ENCODE assay signal across 27 cellular contexts in the genomic region with DNA sequence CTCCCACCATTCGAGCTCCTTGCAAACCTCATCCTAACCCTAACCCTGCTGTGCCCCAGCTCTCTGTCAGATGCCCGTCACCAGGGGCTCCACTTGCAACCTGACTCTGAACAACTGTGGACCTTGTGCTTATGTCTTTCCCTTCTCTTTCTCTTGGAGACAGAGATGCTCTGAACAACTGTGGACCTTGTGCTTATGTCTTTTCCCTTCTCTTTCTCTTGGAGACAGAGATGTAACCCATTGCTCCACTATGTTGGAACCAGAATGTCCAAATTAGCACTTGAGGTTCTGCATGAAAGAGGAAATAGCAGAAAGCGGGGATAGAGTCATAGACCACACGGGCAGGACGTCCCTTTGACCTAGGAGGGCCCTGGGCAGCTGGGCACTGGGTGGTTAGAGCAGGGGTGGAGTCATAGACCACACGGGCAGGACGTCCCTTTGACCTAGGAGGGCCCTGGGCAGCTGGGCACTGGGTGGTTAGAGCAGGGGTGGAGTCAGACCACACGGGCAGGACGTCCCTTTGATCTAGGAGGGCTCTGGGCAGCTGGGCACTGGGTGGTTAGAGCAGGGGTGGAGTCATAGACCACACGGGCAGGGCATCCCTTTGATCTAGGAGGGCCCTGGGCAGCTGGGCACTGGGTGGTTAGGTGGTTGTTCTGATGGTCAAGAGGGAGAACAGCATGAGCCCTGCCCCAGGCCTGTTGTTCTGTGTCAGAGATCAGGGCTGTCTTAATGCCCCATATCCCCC.
"Had no signal": no experiment of that assay in that cellular context is flagged by ENCODE, and none has a peak within 500 bp of the region (broad histone marks: within the 10 kb centered on the region; RNA-seq: fewer than 3 reads in every experiment).

No MANE protein-coding gene starts in this region.

- H3K4me1 Mint-ChIP-seq: neural progenitor cell had no signal

- H3K9me3 ChIP-seq: colonic mucosa, gastroesophageal sphincter, right atrium auricular region, spleen, testis, vagina had no signal

- H3K4me3 ChIP-seq: colonic mucosa, gastroesophageal sphincter, neural progenitor cell, right atrium auricular region, spleen, testis, vagina had no signal

- H3K27ac Mint-ChIP-seq: activated naive CD8-positive, alpha-beta T cell; activated T-cell treated with anti-CD3 and anti-CD28 coated beads, Interleukin-2, amount 50 U/mL, for 72 hours; memory B cell; neural progenitor cell; T-helper 17 cell had no signal

- H3K36me3 ChIP-seq: colonic mucosa had no signal

- H3K27me3 Mint-ChIP-seq: activated naive CD8-positive, alpha-beta T cell; memory B cell; naive thymus-derived CD8-positive, alpha-beta T cell; T-helper 17 cell had no signal

- H3K4me3 Mint-ChIP-seq: activated naive CD8-positive, alpha-beta T cell; activated T-cell treated with anti-CD3 and anti-CD28 coated beads, Interleukin-2, amount 50 U/mL, for 72 hours; memory B cell; naive thymus-derived CD8-positive, alpha-beta T cell; neural progenitor cell; T-helper 17 cell had no signal

- H3K27me3 ChIP-seq: colonic mucosa, gastroesophageal sphincter, neural progenitor cell, right atrium auricular region, spleen, testis, vagina had no signal

- H3K9me3 Mint-ChIP-seq: activated T-cell treated with anti-CD3 and anti-CD28 coated beads, Interleukin-2, amount 50 U/mL, for 72 hours; memory B cell; naive thymus-derived CD8-positive, alpha-beta T cell; neural progenitor cell had no signal

- H3K27ac ChIP-seq: colonic mucosa, gastroesophageal sphincter, neural progenitor cell, right atrium auricular region, spleen, testis, vagina had no signal

- H3K4me1 ChIP-seq: colonic mucosa, gastroesophageal sphincter, neural progenitor cell, right atrium auricular region, spleen, testis, vagina had no signal

- DNase-seq: activated CD4-positive, alpha-beta T cell treated with anti-CD3 and anti-CD28 coated beads, Interleukin-2, amount 50 U/mL, for 4 hours; activated CD4-positive, CD25-positive, alpha-beta regulatory T cell treated with anti-CD3 and anti-CD28 coated beads, Interleukin-2, amount 50 U/mL, for 72 hours; activated naive CD4-positive, alpha-beta T cell; activated T-cell treated with anti-CD3 and anti-CD28 coated beads for 4 hours; activated T-cell treated with anti-CD3 and anti-CD28 coated beads, Interleukin-2, amount 50 U/mL, for 72 hours; anterior cingulate cortex; cerebellar nuclear complex; colonic mucosa; effector CD8-positive, alpha-beta T cell; erythroblast; hippocampal formation; midbrain; naive thymus-derived CD8-positive, alpha-beta T cell; spleen; stimulated activated CD4-positive, alpha-beta T cell treated with anti-CD3 and anti-CD28 coated beads, Interleukin-2, amount 100 ng/mL, for 48 hours; stimulated activated naive CD8-positive, alpha-beta T cell treated with anti-CD3 and anti-CD28 coated beads, Interleukin-15, Interleukin-2, amounts not matched to agents 100 U/mL and 50 U/mL, for 24 hours; SW 1271; T-helper 17 cell; T1000; testis; trophoblast cell had no signal
